1 cellular context compared by ENCODE assay signal in genomic region chr4:7890635-7891393, GRCh38.
TF ChIP-seq lines count a peak whose summit lies in the region.

No MANE protein-coding gene starts in this region.

TF ChIP-seq in A549, 52 proteins besides CTCF, POLR2A, EP300 and RAD21 (continued from another document):
- TF ChIP-seq REST (IDR thresholded peaks at IDR 0.05) (no peak), MAZ (IDR thresholded peaks at IDR 0.05; ENCODE audit: borderline replicate concordance, low read depth, low read length) (no peak), CBX2 (IDR thresholded peaks at IDR 0.05; ENCODE audit: borderline replicate concordance, low read depth) (no peak), CHD4 (IDR thresholded peaks at IDR 0.05; ENCODE audit: borderline replicate concordance) (no peak), TFCP2L1 (CRISPR knock-in tag; IDR thresholded peaks at IDR 0.05) (no peak), ZC3H11A (IDR thresholded peaks at IDR 0.05) (no peak), HES2 (IDR thresholded peaks at IDR 0.05) (no peak), MAX (IDR thresholded peaks at IDR 0.05) (0 out of 2 replicates have a peak, but pooled peaks have one; percentile 21), PBX3 (IDR thresholded peaks at IDR 0.05) (no peak), MAFK (IDR thresholded peaks at IDR 0.05; ENCODE audit: partially characterized antibody) (peak; percentile 92), EHMT2 (IDR thresholded peaks at IDR 0.05; ENCODE audit: low read depth) (no peak), BHLHE40 (IDR thresholded peaks at IDR 0.05; ENCODE audit: low read depth, low read length) (no peak), FOSL2 (IDR thresholded peaks at IDR 0.05) (0 out of 2 replicates have a peak, but pooled peaks have one; percentile 16), FOSL2 (CRISPR knock-in tag; IDR thresholded peaks at IDR 0.05) (peak; percentile 95), HOXA7 (CRISPR knock-in tag; IDR thresholded peaks at IDR 0.05) (no peak), RCOR1 (IDR thresholded peaks at IDR 0.05; ENCODE audit: low read depth, low read length) (no peak), E2F6 (IDR thresholded peaks at IDR 0.05; ENCODE audit: borderline replicate concordance, low read depth) (no peak), HOXB13 (CRISPR knock-in tag; IDR thresholded peaks at IDR 0.05; ENCODE audit: low read depth) (no peak), CEBPB (IDR thresholded peaks at IDR 0.05) (no peak), HDAC2 (IDR thresholded peaks at IDR 0.05) (no peak), NFE2L2 (conservative IDR thresholded peaks at IDR 0.05; ENCODE audit: low read length) (peak; percentile 65)
